8 cellular contexts compared by ENCODE assay signal in the genomic region with DNA sequence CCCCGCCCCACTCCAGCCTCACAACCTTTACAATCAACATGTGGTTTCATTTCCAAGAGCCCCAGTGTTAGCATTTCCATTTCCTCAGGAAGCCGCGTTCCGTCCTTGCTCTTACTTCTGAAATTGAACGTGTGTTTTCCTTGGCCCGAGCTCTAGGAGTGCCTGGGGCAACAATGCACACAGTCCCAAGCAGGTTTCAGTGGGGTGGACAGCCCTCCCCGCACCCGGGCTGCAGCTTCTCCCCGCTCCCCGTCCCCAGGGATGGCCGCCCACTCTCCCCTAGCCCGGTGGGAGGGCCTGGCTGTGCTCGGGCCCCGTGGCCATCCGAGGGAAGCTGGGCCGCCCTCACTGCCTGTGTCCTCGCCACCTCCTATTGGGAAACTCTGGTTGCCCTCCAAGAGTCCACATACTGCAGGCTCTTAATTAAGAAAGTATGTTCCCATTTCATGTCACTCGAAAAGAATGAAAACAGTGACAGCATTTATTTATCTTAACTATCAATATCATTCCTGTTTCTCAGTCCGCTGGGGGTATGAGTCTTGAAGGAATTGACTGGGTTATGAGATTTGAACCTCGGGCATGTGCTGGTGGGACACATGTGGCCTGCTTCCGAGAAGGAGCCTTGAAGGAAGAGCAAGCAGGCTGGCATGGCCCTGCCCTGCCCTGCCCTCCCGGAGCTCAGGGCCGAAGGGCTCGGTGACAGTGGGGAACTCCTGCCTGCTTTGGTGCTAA.
A peak's percentile ranks its signal among the peaks of the same experiment; 100 is the strongest.
DNase-seq lines count a peak whose midpoint lies in the region; ATAC-seq and TF ChIP-seq lines count a peak whose summit lies in the region.
"Had no signal": no experiment of that assay in that cellular context is flagged by ENCODE, and none has a peak within 500 bp of the region (broad histone marks: within the 10 kb centered on the region; RNA-seq: fewer than 3 reads in every experiment).

No MANE protein-coding gene starts in this region.

- TF ChIP-seq CTCF in IMR-90 (conservative IDR thresholded peaks at IDR 0.05; ENCODE audit: low read depth, low read length): no peak
- no peak for TF ChIP-seq CTCF in transverse colon (IDR thresholded peaks at IDR 0.05)

- peaks cover 8% of the 10 kb centered on the region for H3K27me3 Mint-ChIP-seq in dendritic cell treated with granulocyte-macrophage colony-stimulating factor and Interleukin-4, amounts not matched to agents 40 ng/mL and 50 ng/mL, for 4 days

- H2AFZ ChIP-seq in IMR-90 (replicated peaks; ENCODE audit: low read length, poor library complexity): peak overlapping the region; percentile 81

- peaks cover 45% of the 10 kb centered on the region for H3K4me1 Mint-ChIP-seq in dendritic cell treated with granulocyte-macrophage colony-stimulating factor and Interleukin-4, amounts not matched to agents 40 ng/mL and 50 ng/mL, for 4 days (ENCODE audit: low read depth)

- peaks cover 54% of the 10 kb centered on the region for H3K4me1 ChIP-seq in IMR-90 (ENCODE audit: control insufficient read depth, insufficient read depth, low read length)
- peaks cover 5 to 37% (median 8%) of the 10 kb centered on the region in 4 donors for H3K4me1 ChIP-seq in transverse colon

- H3K4me2 ChIP-seq in IMR-90 (ENCODE audit: low read depth, low read length): peak overlapping the region; percentile 42

- in situ Hi-C loops in IMR-90 (cut with MboI; ENCODE audit: low sequenced_read_pairs) (no loop called here), transverse colon (cut with MboI; ENCODE audit: low pct_ligation_motif_present in 1 of 4, low pct_unique_long_range_greater_than_20kb in 1 of 4, low sequenced_read_pairs in 3 of 4) (no loop called here)

- H2BK5ac ChIP-seq in IMR-90 (ENCODE audit: low read depth, low read length, poor library complexity, severe bottlenecking): peak overlapping the region; percentile 96

- H3K36me3 ChIP-seq in IMR-90 (ENCODE audit: control insufficient read depth, insufficient read depth, low read length): peaks cover 13% of the 10 kb centered on the region; the same call in 1 of the 2 replicates
- no peaks in the 10 kb centered on the region for H3K36me3 ChIP-seq in transverse colon

- CTCF ChIA-PET in IMR-90 (lab: Yijun Ruan, JAX): interaction anchor here (1.2 to 2.0 kb wide), 2 partner anchors 164 to 172 kb away, joined by 4 read pairs; partner anchors contain the start of gene GRK5

- H3K27me3 ChIP-seq in IMR-90 (ENCODE audit: control insufficient read depth, insufficient read depth, low read length) (no peaks in the 10 kb centered on the region), transverse colon (no peaks in the 10 kb centered on the region)

- H3K27ac ChIP-seq in IMR-90 (ENCODE audit: insufficient read depth, low read length) (peak overlapping the region; percentile 96), transverse colon (peak overlapping the region; percentile 55 to 71 (median 68))

- peak overlapping the region; percentile 28 for H3K9ac ChIP-seq in IMR-90 (ENCODE audit: low read depth, low read length)

- peak overlapping the region; percentile 96 for H4K91ac ChIP-seq in IMR-90 (ENCODE audit: insufficient read depth, low read depth, low read length)

- peak overlapping the region; percentile 96 for H3K4ac ChIP-seq in IMR-90 (ENCODE audit: low read depth, low read length)

- peak overlapping the region; percentile 94 for H3K14ac ChIP-seq in IMR-90 (replicated peaks; ENCODE audit: low read depth, low read length)

- POLR2A ChIA-PET in IMR-90 (lab: Charles Lee; ENCODE audit: unreplicated experiment): interaction anchor here (0.8 to 0.9 kb wide), 2 partner anchors 27 to 161 kb away, joined by 3 to 15 read pairs; no protein-coding TSS in a partner anchor

- ATAC-seq in IMR-90 (ENCODE audit: low read depth): peak; percentile 76
- no peak for ATAC-seq in HG03432 (IDR thresholded peaks at IDR 0.05; ENCODE audit: unreplicated experiment)
- ATAC-seq in GM21825 (IDR thresholded peaks at IDR 0.05; ENCODE audit: unreplicated experiment): no peak

- peaks cover 60 to 82% of the 10 kb centered on the region in 2 experiments for H3K79me1 ChIP-seq in IMR-90 (ENCODE audit: low read depth in 1 of 2, low read length in 2 of 2)

- H3K23ac ChIP-seq in IMR-90 (ENCODE audit: low read depth, low read length): peak overlapping the region; percentile 95

- peaks cover 14% of the 10 kb centered on the region; the same call in 1 of the 2 replicates for H4K20me1 ChIP-seq in IMR-90 (ENCODE audit: insufficient read depth, low read length)

- dilution Hi-C loops in IMR-90 (cut with HindIII; ENCODE audit: low sequenced_read_pairs, unreplicated experiment): no loop called here

- H3K36me3 Mint-ChIP-seq in dendritic cell treated with granulocyte-macrophage colony-stimulating factor and Interleukin-4, amounts not matched to agents 40 ng/mL and 50 ng/mL, for 4 days (ENCODE audit: low read depth): no peaks in the 10 kb centered on the region

- H2AK5ac ChIP-seq in IMR-90 (ENCODE audit: low read depth, low read length): peak overlapping the region; percentile 99

- DNase-seq in IMR-90: peak; percentile 94
- peak; percentile 90 to 91 for DNase-seq in lung microvascular endothelial cell (ENCODE audit: low read depth in 2 of 2)
- DNase-seq in transverse colon: no peak
- DNase-seq in DMS 273 (lab: John Stamatoyannopoulos, UW; ENCODE audit: unreplicated experiment): no peak
- DNase-seq: NCI-H1417 had no signal

- peak overlapping the region; percentile 99 for H2BK120ac ChIP-seq in IMR-90 (ENCODE audit: low read depth, low read length)

- intact Hi-C loops in IMR-90 (cut with micrococcal nuclease): loop anchor here (1.0 to 2.0 kb wide), 2 partner anchors 44 to 164 kb away; partner anchors contain the start of gene GRK5
- intact Hi-C loops in dendritic cell treated with granulocyte-macrophage colony-stimulating factor and Interleukin-4, amounts not matched to agents 40 ng/mL and 50 ng/mL, for 4 days (cut with micrococcal nuclease): loop anchor here (5.0 kb wide), 1 partner anchor 36 kb away; no protein-coding TSS in a partner anchor
- intact Hi-C loops in transverse colon (cut with DNase I; ENCODE audit: low total_unique reads): no loop called here

- BruUV-seq in IMR-90 (replicated peaks; lab: Mats Ljungman, UMichigan): no TSS peak

- H3K4me3 Mint-ChIP-seq in dendritic cell treated with granulocyte-macrophage colony-stimulating factor and Interleukin-4, amounts not matched to agents 40 ng/mL and 50 ng/mL, for 4 days: no peak overlapping the region

- peak overlapping the region; percentile 74 to 96 for H4K8ac ChIP-seq in IMR-90 (ENCODE audit: low read depth in 2 of 2, low read length in 2 of 2)

- no peaks in the 10 kb centered on the region for H3K9me3 Mint-ChIP-seq in dendritic cell treated with granulocyte-macrophage colony-stimulating factor and Interleukin-4, amounts not matched to agents 40 ng/mL and 50 ng/mL, for 4 days

- H3K18ac ChIP-seq in IMR-90 (ENCODE audit: low read depth, low read length): peak overlapping the region; percentile 83

- peaks cover 41% of the 10 kb centered on the region for H3K9me1 ChIP-seq in IMR-90 (ENCODE audit: insufficient read depth, low read length)

- peak overlapping the region; percentile 94 for H2BK20ac ChIP-seq in IMR-90 (ENCODE audit: low read depth, low read length)

- H3K9me3 ChIP-seq in IMR-90 (ENCODE audit: control insufficient read depth, insufficient read depth, low read length) (no peaks in the 10 kb centered on the region), transverse colon (no peaks in the 10 kb centered on the region)

- no peak for TF ChIP-seq EP300 in transverse colon (IDR thresholded peaks at IDR 0.05; ENCODE audit: low read depth)

- peak overlapping the region; percentile 82 for H4K5ac ChIP-seq in IMR-90 (ENCODE audit: low read depth, low read length)

- peak overlapping the region; percentile 72 for H3K56ac ChIP-seq in IMR-90 (ENCODE audit: extremely low read depth, insufficient read depth, low read length)

- H2AK9ac ChIP-seq in IMR-90 (replicated peaks; ENCODE audit: low read depth, low read length, poor library complexity): peak overlapping the region; percentile 88

- H3K27ac Mint-ChIP-seq in dendritic cell treated with granulocyte-macrophage colony-stimulating factor and Interleukin-4, amounts not matched to agents 40 ng/mL and 50 ng/mL, for 4 days: peak overlapping the region; percentile 70

- TF ChIP-seq POLR2A in IMR-90 (IDR thresholded peaks at IDR 0.05; ENCODE audit: low read depth, low read length) (peak; percentile 70; the same call in 1 of the 2 replicates), transverse colon (IDR thresholded peaks at IDR 0.05) (no peak)

- 43% methylated on average over 3 of the region's 24 CpGs; no CpG with 5 or more reads in 1 of the 2 experiments for WGBS in IMR-90 (ENCODE audit: extremely low coverage in 2 of 2, insufficient read length in 1 of 2), 2 experiments
- 78 to 80% methylated on average over 2 to 23 of the region's 24 CpGs for WGBS in transverse colon (ENCODE audit: low coverage in 1 of 2), 2 donors

- TF ChIP-seq RAD21 in IMR-90 (IDR thresholded peaks at IDR 0.05; ENCODE audit: low read length): no peak; the same call in 1 of the 2 replicates

- H3K4me3 ChIP-seq in IMR-90 (ENCODE audit: insufficient read depth, low read depth, low read length) (no peak overlapping the region), transverse colon (no peak overlapping the region)

- H2BK15ac ChIP-seq in IMR-90 (ENCODE audit: low read depth, low read length): peak overlapping the region; percentile 81; the same call in 2 of the 3 replicates

TF ChIP-seq in IMR-90, 13 proteins besides CTCF, POLR2A, EP300 and RAD21 (continues in another document):
- TF ChIP-seq MXI1 (IDR thresholded peaks at IDR 0.05; ENCODE audit: borderline replicate concordance, low read depth, low read length): peak; percentile 77; the same call in 1 of the 2 replicates
- no peak for TF ChIP-seq NFE2L2 (IDR thresholded peaks at IDR 0.05; ENCODE audit: low read depth, low read length)
- TF ChIP-seq RCOR1 (IDR thresholded peaks at IDR 0.05; ENCODE audit: insufficient replicate concordance, low read length): no peak
- TF ChIP-seq CEBPB (IDR thresholded peaks at IDR 0.05; ENCODE audit: low read depth, low read length): peak; percentile 87
- TF ChIP-seq CHD1 (IDR thresholded peaks at IDR 0.05; ENCODE audit: low read depth, low read length): no peak
- peak; percentile 69; the same call in 1 of the 2 replicates for TF ChIP-seq BHLHE40 (IDR thresholded peaks at IDR 0.05; ENCODE audit: low read depth, low read length)
- TF ChIP-seq SMC3 (IDR thresholded peaks at IDR 0.05; ENCODE audit: low read depth, low read length): no peak
- TF ChIP-seq, protein P1, sequence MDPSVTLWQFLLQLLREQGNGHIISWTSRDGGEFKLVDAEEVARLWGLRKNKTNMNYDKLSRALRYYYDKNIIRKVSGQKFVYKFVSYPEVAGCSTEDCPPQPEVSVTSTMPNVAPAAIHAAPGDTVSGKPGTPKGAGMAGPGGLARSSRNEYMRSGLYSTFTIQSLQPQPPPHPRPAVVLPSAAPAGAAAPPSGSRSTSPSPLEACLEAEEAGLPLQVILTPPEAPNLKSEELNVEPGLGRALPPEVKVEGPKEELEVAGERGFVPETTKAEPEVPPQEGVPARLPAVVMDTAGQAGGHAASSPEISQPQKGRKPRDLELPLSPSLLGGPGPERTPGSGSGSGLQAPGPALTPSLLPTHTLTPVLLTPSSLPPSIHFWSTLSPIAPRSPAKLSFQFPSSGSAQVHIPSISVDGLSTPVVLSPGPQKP (IDR thresholded peaks at IDR 0.05; ENCODE audit: borderline replicate concordance, low read depth, low read length): no peak

Comparison
In these comparisons a context has a peak if more than half of its experiments do, and no peak if none do; other contexts are left out.
1. DNase-seq: peak in IMR-90 (single experiment) and lung microvascular endothelial cell (2 of 2); none in transverse colon (single experiment) and DMS 273 (single experiment).